Comparison of ENCODE assay signal across 19 cellular contexts in the genomic region with DNA sequence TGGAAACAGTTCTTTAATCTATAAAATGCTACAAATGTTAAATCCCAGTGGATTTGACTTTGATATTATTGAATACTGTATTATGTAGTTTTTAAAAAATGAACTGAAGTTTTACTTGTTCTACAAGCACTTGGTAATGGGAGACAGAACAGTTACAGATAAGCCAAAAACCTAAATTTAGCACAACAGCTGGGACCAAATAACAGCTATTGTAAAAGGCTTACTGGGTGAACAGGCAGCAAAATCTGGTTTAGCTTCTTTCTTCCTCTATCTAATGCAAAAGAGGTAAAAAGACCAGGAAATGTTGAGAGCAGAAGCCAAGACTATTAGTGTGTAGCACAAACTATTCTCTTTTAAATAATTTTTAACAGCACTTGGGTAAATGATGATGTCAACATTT. TPM values are rescaled to one million over a fixed set of nuclear protein-coding genes. Genes with fewer than 3 reads are reported as not detected.
DNase-seq lines count a peak whose midpoint lies in the region; ATAC-seq and TF ChIP-seq lines count a peak whose summit lies in the region.
"Had no signal": no experiment of that assay in that cellular context is flagged by ENCODE, and none has a peak within 500 bp of the region (broad histone marks: within the 10 kb centered on the region; RNA-seq: fewer than 3 reads in every experiment).

No MANE protein-coding gene starts in this region.

- peak overlapping the region in 1 of 2 donors; percentile 97 for H3K27ac Mint-ChIP-seq in natural killer cell
- H3K27ac Mint-ChIP-seq in natural killer cell treated with Interleukin-12 subunit alpha and Interleukin-12 subunit beta and Interleukin-15 and Interleukin-18, amount 100 ng/mL, for 72 hours = no peak overlapping the region
- peak overlapping the region; percentile 99 for H3K27ac Mint-ChIP-seq in T-helper 17 cell
- H3K27ac Mint-ChIP-seq in naive B cell = peak overlapping the region; percentile 69 to 100 (median 99)
- H3K27ac Mint-ChIP-seq: activated CD4-positive, alpha-beta T cell treated with anti-CD3 and anti-CD28 coated beads, Interleukin-2, amount 10 ng/mL, durations not matched to agents 24 days and 14 days had no signal

- peaks cover 37 to 48% of the 10 kb centered on the region in 2 donors for H3K4me1 Mint-ChIP-seq in natural killer cell
- peaks cover 25 to 40% of the 10 kb centered on the region in 2 donors for H3K4me1 Mint-ChIP-seq in natural killer cell treated with Interleukin-12 subunit alpha and Interleukin-12 subunit beta and Interleukin-15 and Interleukin-18, amount 100 ng/mL, for 72 hours (ENCODE audit: low read depth in 2 of 2)
- H3K4me1 Mint-ChIP-seq in T-helper 17 cell = peaks cover 32% of the 10 kb centered on the region
- peaks cover 47 to 73% (median 54%) of the 10 kb centered on the region in 3 donors for H3K4me1 Mint-ChIP-seq in naive B cell

- H3K4me3 Mint-ChIP-seq in natural killer cell = peak overlapping the region; percentile 77
- no peak overlapping the region for H3K4me3 Mint-ChIP-seq in natural killer cell treated with Interleukin-12 subunit alpha and Interleukin-12 subunit beta and Interleukin-15 and Interleukin-18, amount 100 ng/mL, for 72 hours
- no peak overlapping the region for H3K4me3 Mint-ChIP-seq in T-helper 17 cell
- H3K4me3 Mint-ChIP-seq in naive B cell = peak overlapping the region in 7 of 8 donors; percentile 72 to 100 (median 96)

- H3K27me3 ChIP-seq in uterus = no peaks in the 10 kb centered on the region
- H3K27me3 ChIP-seq: body of pancreas had no signal

- intact Hi-C loops in natural killer cell (cut with micrococcal nuclease) (no loop called here), uterus (cut with DNase I; ENCODE audit: low total_unique reads) (no loop called here)

- H3K4me3 ChIP-seq in uterus = no peak overlapping the region
- H3K4me3 ChIP-seq: body of pancreas had no signal

- no peaks in the 10 kb centered on the region for H3K9me3 Mint-ChIP-seq in natural killer cell
- no peaks in the 10 kb centered on the region for H3K9me3 Mint-ChIP-seq in natural killer cell treated with Interleukin-12 subunit alpha and Interleukin-12 subunit beta and Interleukin-15 and Interleukin-18, amount 100 ng/mL, for 72 hours
- no peaks in the 10 kb centered on the region for H3K9me3 Mint-ChIP-seq in naive B cell
- H3K9me3 Mint-ChIP-seq: activated CD4-positive, alpha-beta T cell treated with anti-CD3 and anti-CD28 coated beads, Interleukin-2, amount 10 ng/mL, durations not matched to agents 24 days and 14 days; activated naive CD4-positive, alpha-beta T cell treated with anti-CD3 and anti-CD28 coated beads, Interleukin-2, amount 10 ng/mL, durations not matched to agents 7 days and 5 days had no signal

- H3K27me3 Mint-ChIP-seq in natural killer cell (ENCODE audit: low read depth in 2 of 2) (no peaks in the 10 kb centered on the region), T-helper 17 cell (no peaks in the 10 kb centered on the region), naive B cell (no peaks in the 10 kb centered on the region)
- H3K27me3 Mint-ChIP-seq in natural killer cell treated with Interleukin-12 subunit alpha and Interleukin-12 subunit beta and Interleukin-15 and Interleukin-18, amount 100 ng/mL, for 72 hours = no peaks in the 10 kb centered on the region
- H3K27me3 Mint-ChIP-seq: activated naive CD4-positive, alpha-beta T cell treated with anti-CD3 and anti-CD28 coated beads, Interleukin-2, amount 10 ng/mL, durations not matched to agents 7 days and 5 days had no signal

- H3K36me3 Mint-ChIP-seq in natural killer cell (no peaks in the 10 kb centered on the region), T-helper 17 cell (ENCODE audit: low read depth) (peaks cover 5% of the 10 kb centered on the region), naive B cell (peaks cover 5 to 8% of the 10 kb centered on the region in 2 donors)
- H3K36me3 Mint-ChIP-seq in natural killer cell treated with Interleukin-12 subunit alpha and Interleukin-12 subunit beta and Interleukin-15 and Interleukin-18, amount 100 ng/mL, for 72 hours = no peaks in the 10 kb centered on the region

- peak overlapping the region; percentile 89 to 99 for H3K27ac ChIP-seq in uterus
- H3K27ac ChIP-seq: epithelial cell of prostate had no signal

- H3K36me3 ChIP-seq in uterus = no peaks in the 10 kb centered on the region

- no peaks in the 10 kb centered on the region for H3K9me3 ChIP-seq in T-helper 17 cell (ENCODE audit: control insufficient read depth, low read length, poor library complexity, severe bottlenecking)
- H3K9me3 ChIP-seq in uterus = no peaks in the 10 kb centered on the region
- H3K9me3 ChIP-seq: body of pancreas, lower lobe of right lung, SK-N-SH had no signal

- TF ChIP-seq POLR2A in uterus (IDR thresholded peaks at IDR 0.05) = no peak

- TF ChIP-seq CTCF in natural killer cell (IDR thresholded peaks at IDR 0.05) (no peak), uterus (IDR thresholded peaks at IDR 0.05) (no peak)

- ATAC-seq in natural killer cell (no peak), T-helper 17 cell (no peak), naive B cell (ENCODE audit: low read depth in 2 of 2) (peak in 1 of 2 donors; percentile 7), HG02759 (IDR thresholded peaks at IDR 0.05; ENCODE audit: unreplicated experiment) (no peak)
- ATAC-seq in natural killer cell treated with Interleukin-12 subunit alpha and Interleukin-12 subunit beta and Interleukin-15 and Interleukin-18, amount 100 ng/mL, for 72 hours = no peak
- ATAC-seq: body of pancreas, lower lobe of right lung, PC-3 had no signal

- H3K4me1 ChIP-seq in uterus = peaks cover 0 to 9% of the 10 kb centered on the region in 2 donors

- DNase-seq in natural killer cell = no peak
- no peak for DNase-seq in natural killer cell treated with Interleukin-12 subunit alpha and Interleukin-12 subunit beta and Interleukin-15 and Interleukin-18, amount 100 ng/mL, for 72 hours (ENCODE audit: low spot score)
- DNase-seq in T-helper 17 cell = no peak
- DNase-seq in naive B cell = peak; percentile 49
- no peak for DNase-seq in uterus
- DNase-seq in C1 segment of cervical spinal cord (lab: John Stamatoyannopoulos, UW) = no peak
- no peak for DNase-seq in activated CD4-positive, alpha-beta T cell treated with anti-CD3 and anti-CD28 coated beads, Interleukin-2, amount 50 U/mL, for 48 hours
- DNase-seq: activated CD4-positive, alpha-beta T cell treated with anti-CD3 and anti-CD28 coated beads, Interleukin-2, amount 10 ng/mL, durations not matched to agents 24 days and 14 days; activated naive CD4-positive, alpha-beta T cell treated with anti-CD3 and anti-CD28 coated beads, Interleukin-2, amount 10 ng/mL, durations not matched to agents 7 days and 5 days; activated T-cell treated with anti-CD3 and anti-CD28 coated beads for 4 hours; body of pancreas; COR-L47; lower lobe of right lung; NCI-H2029; NCI-H510A; PC-3 had no signal

RNA-seq across cellular contexts. Expression of gene ATOSA, which starts 1.6 kb away (rescaled TPM):
- 100 to 1,000 TPM; 107 to 127 (median 114) TPM for total RNA-seq in natural killer cell
- 10 to 100 TPM; 34.1 to 42.0 TPM for total RNA-seq in natural killer cell treated with Interleukin-12 subunit alpha and Interleukin-12 subunit beta and Interleukin-15 and Interleukin-18, amount 100 ng/mL, for 72 hours
- total RNA-seq in T-helper 17 cell = 100 to 1,000 TPM; 101 to 120 TPM
- polyA plus RNA-seq in naive B cell (ENCODE audit: low read depth in 6 of 6) = 10 to 100 TPM; 15.7 to 38.0 (median 28.4) TPM
- total RNA-seq in uterus = 100 to 1,000 TPM in 1 of 4 donors, 10 to 100 TPM in 3; 45.0 to 114 (median 78.9) TPM

Comparison
In these comparisons a context has a peak if more than half of its experiments do, and no peak if none do; other contexts are left out.
1. H3K4me3 Mint-ChIP-seq: peak in natural killer cell (single experiment) and naive B cell (7 of 8); none in natural killer cell treated with Interleukin-12 subunit alpha and Interleukin-12 subunit beta and Interleukin-15 and Interleukin-18, amount 100 ng/mL, for 72 hours (single experiment) and T-helper 17 cell (single experiment).
2. H3K27ac Mint-ChIP-seq: peak in T-helper 17 cell (single experiment) and naive B cell (6 of 6); none in natural killer cell treated with Interleukin-12 subunit alpha and Interleukin-12 subunit beta and Interleukin-15 and Interleukin-18, amount 100 ng/mL, for 72 hours (0 of 2).